ENCODE assay signal across 13 cellular contexts in the genomic region with DNA sequence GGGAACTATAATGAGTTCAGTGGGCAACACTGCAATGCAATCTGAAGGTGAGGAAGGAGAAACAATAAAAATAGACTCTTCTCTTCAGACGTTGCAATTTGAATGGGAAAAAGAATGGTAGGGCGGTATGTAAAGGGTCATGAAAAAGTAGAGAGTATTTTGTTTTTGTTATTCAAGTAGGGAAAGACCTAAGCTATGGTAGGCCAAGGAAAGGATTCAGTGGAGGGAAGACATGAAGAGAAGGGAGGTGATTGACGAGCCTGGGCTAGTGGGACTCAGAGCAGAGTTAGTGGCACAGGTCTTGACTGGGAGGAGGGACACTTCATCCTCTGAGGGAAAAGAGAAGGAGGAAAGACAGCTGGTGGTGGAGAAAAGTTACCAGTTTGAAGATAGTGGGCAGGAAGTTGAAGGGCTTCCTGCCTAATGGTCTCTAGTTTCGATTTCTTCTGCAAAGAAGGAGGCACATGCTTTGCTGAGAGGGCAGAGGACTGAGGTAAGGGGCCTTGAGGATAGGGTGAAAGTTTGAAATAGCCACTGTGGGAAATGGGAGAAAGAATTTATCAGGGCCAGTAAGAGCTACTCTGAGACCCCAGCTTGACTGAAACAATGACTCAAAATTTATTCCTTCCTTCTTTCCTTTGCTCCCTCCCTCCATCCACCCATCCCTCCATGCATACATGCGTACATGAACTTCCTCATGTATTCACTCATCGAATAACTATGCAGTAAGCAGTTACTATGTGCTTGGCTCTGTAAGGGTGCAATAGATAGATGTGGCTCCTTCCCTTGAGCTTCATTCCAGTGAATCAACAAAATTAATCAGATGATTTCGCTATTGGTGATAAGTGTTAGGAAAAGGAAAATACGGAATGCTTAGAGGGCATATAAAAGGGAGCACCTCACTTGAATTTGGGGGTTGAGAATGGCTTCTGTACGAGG. TPM values are rescaled to one million over a fixed set of nuclear protein-coding genes. Genes with fewer than 3 reads are reported as not detected.
DNase-seq lines count a peak whose midpoint lies in the region; ATAC-seq, FAIRE-seq and TF ChIP-seq lines count a peak whose summit lies in the region.
"Had no signal": no experiment of that assay in that cellular context is flagged by ENCODE, and none has a peak within 500 bp of the region (broad histone marks: within the 10 kb centered on the region; RNA-seq: fewer than 3 reads in every experiment).

No MANE protein-coding gene starts in this region.

- no peak for TF ChIP-seq RAD21 in H1 (IDR thresholded peaks at IDR 0.05 in 1 of 2, conservative IDR thresholded peaks at IDR 0.05 in 1 of 2; ENCODE audit: low read depth in 2 of 2, low read length in 2 of 2)

- no peaks in the 10 kb centered on the region for H3F3A ChIP-seq in GM23338 (replicated peaks; ENCODE audit: low read depth)

- no peak overlapping the region for H4K5ac ChIP-seq in H1 (ENCODE audit: insufficient read length, low read depth, low read length)

- TF ChIP-seq CTCF in NB4 (IDR thresholded peaks at IDR 0.05; ENCODE audit: low read depth, low read length): no peak
- TF ChIP-seq CTCF in H1 (IDR thresholded peaks at IDR 0.05; ENCODE audit: control extremely low read depth in 1 of 3, insufficient read depth in 1 of 3, low read depth in 1 of 3, low read length in 3 of 3): no peak
- no peak for TF ChIP-seq CTCF in GM23338 (conservative IDR thresholded peaks at IDR 0.05; ENCODE audit: low read depth in 2 of 2)

- H3K23ac ChIP-seq in H1 (ENCODE audit: insufficient read length): no peak overlapping the region

- H3K27me3 ChIP-seq in H1 (replicated peaks in 1 of 4; ENCODE audit: control insufficient read depth in 3 of 4, extremely low read depth in 1 of 4, insufficient read depth in 3 of 4, low read length in 3 of 4): no peaks in the 10 kb centered on the region
- H3K27me3 ChIP-seq in GM23338 (ENCODE audit: insufficient read depth): no peaks in the 10 kb centered on the region

- no peaks in the 10 kb centered on the region for H3K36me3 Mint-ChIP-seq in GM23338 (ENCODE audit: low read depth)

- H3K36me3 ChIP-seq in H1 (ENCODE audit: control insufficient read depth in 2 of 4, insufficient read depth in 4 of 4, low read length in 3 of 4): no peaks in the 10 kb centered on the region
- H3K36me3 ChIP-seq in GM23338 (ENCODE audit: insufficient read depth): no peaks in the 10 kb centered on the region

- no peak overlapping the region for H3K4me3 ChIP-seq in NB4 (ENCODE audit: low read depth, low read length)
- H3K4me3 ChIP-seq in H1 (ENCODE audit: extremely low read depth in 1 of 4, insufficient read depth in 2 of 4, low read depth in 3 of 4, low read length in 4 of 4): no peak overlapping the region
- no peak overlapping the region for H3K4me3 ChIP-seq in GM23338

- H3K9me3 Mint-ChIP-seq in stimulated activated naive CD8-positive, alpha-beta T cell treated with anti-CD3 and anti-CD28 coated beads, Interleukin-15, amount 100 ng/mL, for 72 hours: no peaks in the 10 kb centered on the region
- H3K9me3 Mint-ChIP-seq in GM23338: no peaks in the 10 kb centered on the region

- H3K23me2 ChIP-seq in H1 (ENCODE audit: low read depth, low read length): no peaks in the 10 kb centered on the region

- no peak overlapping the region for H2BK5ac ChIP-seq in H1 (ENCODE audit: low read depth, low read length)

- H3K4ac ChIP-seq in H1 (replicated peaks; ENCODE audit: insufficient read length, low read depth, low read length): no peak overlapping the region

- H3K4me2 ChIP-seq in H1 (ENCODE audit: insufficient read depth in 1 of 2, low read depth in 2 of 2, low read length in 2 of 2) (no peak overlapping the region), GM23338 (no peak overlapping the region)

- H3K27me3 Mint-ChIP-seq in stimulated activated naive CD8-positive, alpha-beta T cell treated with anti-CD3 and anti-CD28 coated beads, Interleukin-15, amount 100 ng/mL, for 72 hours: no peaks in the 10 kb centered on the region
- H3K27me3 Mint-ChIP-seq in GM23338 (ENCODE audit: insufficient read depth, low read depth, poor library complexity): peaks cover 2% of the 10 kb centered on the region

- CTCF ChIA-PET in H1 (lab: Charles Lee; ENCODE audit: partially characterized antibody): interaction anchor here (0.6 to 2.1 kb wide), 9 partner anchors 12 to 283 kb away, joined by 3 to 8 read pairs (median 4); no protein-coding TSS in a partner anchor

- no peak overlapping the region for H3K4me3 Mint-ChIP-seq in stimulated activated naive CD8-positive, alpha-beta T cell treated with anti-CD3 and anti-CD28 coated beads, Interleukin-15, amount 100 ng/mL, for 72 hours
- no peak overlapping the region for H3K4me3 Mint-ChIP-seq in GM23338

- H3K56ac ChIP-seq in H1 (replicated peaks; ENCODE audit: insufficient read length, low read depth, low read length): no peak overlapping the region

- H4K20me1 ChIP-seq in H1 (replicated peaks in 1 of 2; ENCODE audit: control insufficient read depth in 1 of 2, insufficient read depth in 2 of 2, low read length in 2 of 2) (no peaks in the 10 kb centered on the region), GM23338 (replicated peaks; ENCODE audit: insufficient read depth) (no peaks in the 10 kb centered on the region)

- 90 to 100% methylated on average over 1 to 9 of the region's 9 CpGs for WGBS in H1 (ENCODE audit: extremely low coverage in 1 of 2, insufficient coverage in 1 of 2, insufficient read length in 1 of 2, insufficient replicate concordance in 2 of 2, low coverage in 1 of 2, low lambda C conversion rate in 2 of 2, missing lambda C conversion rate in 1 of 2), 2 experiments

- peaks cover 39% of the 10 kb centered on the region for H3K4me1 Mint-ChIP-seq in stimulated activated naive CD8-positive, alpha-beta T cell treated with anti-CD3 and anti-CD28 coated beads, Interleukin-15, amount 100 ng/mL, for 72 hours
- H3K4me1 Mint-ChIP-seq in GM23338: peaks cover 9% of the 10 kb centered on the region

- no peak overlapping the region for H3K18ac ChIP-seq in H1 (ENCODE audit: extremely low read depth, low read length)

- no peak overlapping the region for H2BK15ac ChIP-seq in H1 (ENCODE audit: low read length)

- peaks cover 0 to 4% (median under 1%) of the 10 kb centered on the region in 4 experiments; a peak in 1 of 7 replicates for H3K4me1 ChIP-seq in H1 (replicated peaks in 1 of 4; ENCODE audit: control insufficient read depth in 3 of 4, insufficient read depth in 4 of 4, low read length in 3 of 4)
- peaks cover 9% of the 10 kb centered on the region; the same call in 1 of the 2 replicates for H3K4me1 ChIP-seq in GM23338 (ENCODE audit: insufficient read depth)

- H2BK12ac ChIP-seq in H1 (ENCODE audit: low read depth, low read length): no peak overlapping the region

- no peak overlapping the region for H3K9ac ChIP-seq in H1 (replicated peaks in 1 of 4; ENCODE audit: extremely low read depth in 1 of 4, low read depth in 3 of 4, low read length in 3 of 4)

- no peaks in the 10 kb centered on the region for H3K9me2 ChIP-seq in GM23338 (ENCODE audit: insufficient read depth)

- H3K79me2 ChIP-seq in H1 (ENCODE audit: control insufficient read depth in 1 of 2, insufficient read depth in 2 of 2, low read length in 2 of 2): no peaks in the 10 kb centered on the region
- no peaks in the 10 kb centered on the region for H3K79me2 ChIP-seq in GM23338 (replicated peaks; ENCODE audit: insufficient read depth)

- peak in 1 of 2 donors; percentile 37 for DNase-seq in stimulated activated naive CD8-positive, alpha-beta T cell treated with anti-CD3 and anti-CD28 coated beads, Interleukin-15, amount 100 ng/mL, for 72 hours
- no peak for DNase-seq in stimulated activated naive CD8-positive, alpha-beta T cell treated with anti-CD3 and anti-CD28 coated beads, Interleukin-15, Interleukin-2, amounts not matched to agents 100 U/mL and 50 U/mL, for 24 hours
- peak; percentile 39 for DNase-seq in NB4 (ENCODE audit: low read depth)
- no peak for DNase-seq in H1 (ENCODE audit: low read depth in 1 of 2, low spot score in 2 of 2)
- DNase-seq in SKM-1 (lab: John Stamatoyannopoulos, UW; ENCODE audit: unreplicated experiment): no peak
- no peak for DNase-seq in GM23338 (ENCODE audit: low spot score)
- DNase-seq in inferior parietal cortex (ENCODE audit: extremely low spot score): no peak
- DNase-seq: activated CD8-positive, alpha-beta memory T cell treated with anti-CD3 and anti-CD28 coated beads, Interleukin-2, amount 50 U/mL, for 48 hours; effector CD4-positive, alpha-beta T cell; NCI-H1105; posterior cingulate gyrus had no signal

- H4K91ac ChIP-seq in H1 (replicated peaks; ENCODE audit: insufficient read length, low read length): no peak overlapping the region

- TF ChIP-seq EP300 in H1 (IDR thresholded peaks at IDR 0.05; ENCODE audit: borderline replicate concordance in 1 of 2, low read depth in 2 of 2, low read length in 2 of 2): no peak

- POLR2A ChIA-PET in H1 (lab: Charles Lee; ENCODE audit: partially characterized antibody): no interaction called here

- no peak overlapping the region for H3K27ac ChIP-seq in H1 (ENCODE audit: low read depth, low read length)
- no peak overlapping the region for H3K27ac ChIP-seq in GM23338 (ENCODE audit: low read depth)

- H3K79me1 ChIP-seq in H1 (ENCODE audit: low read depth, low read length): no peaks in the 10 kb centered on the region; the same call in 1 of the 2 replicates

- FAIRE-seq in H1 (lab: Jason Lieb, UNC): no peak

- 0 out of 2 replicates have a peak overlapping the region, but pooled peaks have one; percentile 73 for H2AFZ ChIP-seq in H1 (ENCODE audit: low read length)
- no peak overlapping the region for H2AFZ ChIP-seq in GM23338

- H2BK120ac ChIP-seq in H1 (replicated peaks; ENCODE audit: low read depth, low read length): no peak overlapping the region

- H2BK20ac ChIP-seq in H1 (ENCODE audit: low read length): no peak overlapping the region

- H3K14ac ChIP-seq in H1 (ENCODE audit: insufficient read length): no peak overlapping the region

- ATAC-seq in stimulated activated naive CD8-positive, alpha-beta T cell treated with anti-CD3 and anti-CD28 coated beads, Interleukin-15, amount 100 ng/mL, for 72 hours: peak; percentile 31
- no peak for ATAC-seq in stimulated activated naive CD8-positive, alpha-beta T cell treated with anti-CD3 and anti-CD28 coated beads, Interleukin-15, Interleukin-2, amounts not matched to agents 100 U/mL and 50 U/mL, for 24 hours
- ATAC-seq in GM23338 (no peak), GM19324 (IDR thresholded peaks at IDR 0.05; ENCODE audit: low FRiP score, unreplicated experiment) (no peak)

- H4K8ac ChIP-seq in H1 (ENCODE audit: extremely low read depth, insufficient read depth, low read length): no peak overlapping the region

- H3K27ac Mint-ChIP-seq in stimulated activated naive CD8-positive, alpha-beta T cell treated with anti-CD3 and anti-CD28 coated beads, Interleukin-15, amount 100 ng/mL, for 72 hours: no peak overlapping the region
- no peak overlapping the region for H3K27ac Mint-ChIP-seq in GM23338

- TF ChIP-seq POLR2A in NB4 (IDR thresholded peaks at IDR 0.05; ENCODE audit: extremely low read depth, insufficient read length) (no peak), H1 (IDR thresholded peaks at IDR 0.05; ENCODE audit: control extremely low read depth in 1 of 2, low read depth in 2 of 2, low read length in 2 of 2) (no peak)

- no peak overlapping the region for H2AK5ac ChIP-seq in H1 (ENCODE audit: low read depth, low read length)

- H3K9me3 ChIP-seq in H1 (ENCODE audit: insufficient read depth in 2 of 2, low read depth in 1 of 2, low read length in 1 of 2): no peaks in the 10 kb centered on the region

RNA-seq across cellular contexts. Expression of gene CD48, which starts 4.2 kb away (rescaled TPM):
- total RNA-seq in H1 (2021; fragmentation: NEBNext Ultra II Directional; extraction: Animal tissue kit (Norgen Biotek cat#: 25700)): not detected in 2 replicates
- polyA plus RNA-seq in H1 (2011; rRNA removed) (0.08 TPM in 1 of 2 replicates, not detected in the other), GM23338 (2016; fragmentation: Nextera tagmentation; extraction: Ambion mirVana) (0.34 and 0.43 TPM in 2 replicates)
- polyA plus RNA-seq in H1 (2011; cell fraction: cytosol; rRNA removed): 0.05 TPM
- not detected for polyA plus RNA-seq in H1 (2011; cell fraction: nucleus; rRNA removed)
- polyA plus RNA-seq in H1 (2012, experiment 1 of 2): 0.11 to 0.46 TPM (median 0.28 TPM) in 4 replicates
- not detected for polyA plus RNA-seq in H1 (2012, experiment 2 of 2)
- not detected for polyA plus RNA-seq in H1 (2013, experiment 1 of 2)
- polyA plus RNA-seq in H1 (2013, experiment 2 of 2): not detected
- not detected in 2 replicates for polyA minus RNA-seq in H1 (2011; rRNA and poly(A)+ RNA removed)
- polyA minus RNA-seq in H1 (2011; cell fraction: cytosol; rRNA and poly(A)+ RNA removed): not detected
- not detected for polyA minus RNA-seq in H1 (2011; cell fraction: nucleus; rRNA and poly(A)+ RNA removed)
- total RNA-seq in GM23338 (2014; rRNA removed; shearing (Covaris generic)): 0.45 TPM in 1 of 2 replicates, not detected in the other
- total RNA-seq: temporal lobe had no signal

RNA-seq across cellular contexts. Expression of gene SLAMF7, which starts 31.6 kb away (rescaled TPM):
- not detected in 2 replicates for total RNA-seq in H1 (2021; fragmentation: NEBNext Ultra II Directional; extraction: Animal tissue kit (Norgen Biotek cat#: 25700))
- polyA plus RNA-seq in H1 (2011; rRNA removed) (not detected in 2 replicates), GM23338 (2016; fragmentation: Nextera tagmentation; extraction: Ambion mirVana) (0.11 and 0.14 TPM in 2 replicates)
- polyA plus RNA-seq in H1 (2011; cell fraction: cytosol; rRNA removed): not detected
- polyA plus RNA-seq in H1 (2011; cell fraction: nucleus; rRNA removed): not detected
- polyA plus RNA-seq in H1 (2012, experiment 1 of 2): not detected in 4 replicates
- not detected for polyA plus RNA-seq in H1 (2012, experiment 2 of 2)
- polyA plus RNA-seq in H1 (2013, experiment 1 of 2): not detected
- 0.02 TPM for polyA plus RNA-seq in H1 (2013, experiment 2 of 2)
- polyA minus RNA-seq in H1 (2011; rRNA and poly(A)+ RNA removed): not detected in 2 replicates
- polyA minus RNA-seq in H1 (2011; cell fraction: cytosol; rRNA and poly(A)+ RNA removed): not detected
- polyA minus RNA-seq in H1 (2011; cell fraction: nucleus; rRNA and poly(A)+ RNA removed): not detected
- total RNA-seq in GM23338 (2014; rRNA removed; shearing (Covaris generic)): not detected in 2 replicates
